7 cellular contexts compared by ENCODE assay signal in the genomic region with DNA sequence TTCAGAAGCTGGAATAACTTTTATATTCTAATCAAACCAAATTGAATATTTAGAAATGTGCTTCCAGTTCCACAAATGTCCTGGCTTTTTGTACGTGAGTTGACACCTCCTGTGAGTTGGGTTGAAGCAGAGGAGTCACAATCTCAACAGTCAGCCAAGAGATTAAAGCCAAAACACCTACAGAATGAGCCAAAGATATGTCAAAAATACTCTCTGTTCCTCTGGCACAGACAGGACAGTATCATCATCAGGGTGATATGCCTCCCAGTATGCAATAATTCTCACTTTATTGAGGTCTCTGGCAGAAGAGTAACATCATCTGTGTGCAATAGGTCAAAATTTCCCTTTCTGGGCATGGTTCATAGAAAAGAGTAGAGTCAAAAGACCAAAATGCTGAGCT.
"Had no signal": no experiment of that assay in that cellular context is flagged by ENCODE, and none has a peak within 500 bp of the region (broad histone marks: within the 10 kb centered on the region; RNA-seq: fewer than 3 reads in every experiment).

No MANE protein-coding gene starts in this region.

- H3K9me3 Mint-ChIP-seq: HFFc6, IgD-negative memory B cell had no signal

- H3K4me1 ChIP-seq: HAP-1 had no signal

- H3K9me3 ChIP-seq: HAP-1 had no signal

- H3K27ac ChIP-seq: HL-60 had no signal

- H3K36me3 Mint-ChIP-seq: IgD-negative memory B cell had no signal

- H3K4me3 Mint-ChIP-seq: HFFc6, IgD-negative memory B cell had no signal

- H3K27me3 Mint-ChIP-seq: IgD-negative memory B cell had no signal

- H3K27ac Mint-ChIP-seq: HFFc6, IgD-negative memory B cell had no signal

- DNase-seq: GOT3, H7, HFFc6, KBM-7 had no signal

- H3K4me1 Mint-ChIP-seq: IgD-negative memory B cell had no signal

- H3K4me3 ChIP-seq: HAP-1 had no signal

- H3K36me3 ChIP-seq: HAP-1 had no signal
